In genomic region chr10:48809261-48809660, GRCh38 we compare ENCODE assay signal across 21 cellular contexts.
"Had no signal": no experiment of that assay in that cellular context is flagged by ENCODE, and none has a peak within 500 bp of the region (broad histone marks: within the 10 kb centered on the region; RNA-seq: fewer than 3 reads in every experiment).

No MANE protein-coding gene starts in this region.

- H3K4me2 ChIP-seq: SK-N-SH had no signal

- H3K4me3 ChIP-seq: MG63 had no signal

- H3K9ac ChIP-seq: SK-N-SH had no signal

- H3K36me3 ChIP-seq: MG63 had no signal

- H3K27me3 ChIP-seq: MG63 had no signal

- DNase-seq: Karpas-422, KG1, MG63, NCI-H1092, NCI-H1105 treated with DMSO at 0.1 percent for 48 hours, NCI-H1436, NCI-H187, NCI-H2029, NCI-H2081 treated with DMSO at 0.1 percent for 48 hours, NCI-H2171, NCI-H226, NCI-H446, NCI-H510A, NCI-H524 treated with DMSO at 0.1 percent for 48 hours, NCI-H69, NCI-H774, Right ventricle myocardium superior, RPMI8226, SK-N-SH, SW 1271 had no signal

- FAIRE-seq: RCC 7860 had no signal

- H3K9me3 ChIP-seq: MG63, SK-N-SH had no signal
